Comparison of ENCODE assay signal across 17 cellular contexts in the genomic region with DNA sequence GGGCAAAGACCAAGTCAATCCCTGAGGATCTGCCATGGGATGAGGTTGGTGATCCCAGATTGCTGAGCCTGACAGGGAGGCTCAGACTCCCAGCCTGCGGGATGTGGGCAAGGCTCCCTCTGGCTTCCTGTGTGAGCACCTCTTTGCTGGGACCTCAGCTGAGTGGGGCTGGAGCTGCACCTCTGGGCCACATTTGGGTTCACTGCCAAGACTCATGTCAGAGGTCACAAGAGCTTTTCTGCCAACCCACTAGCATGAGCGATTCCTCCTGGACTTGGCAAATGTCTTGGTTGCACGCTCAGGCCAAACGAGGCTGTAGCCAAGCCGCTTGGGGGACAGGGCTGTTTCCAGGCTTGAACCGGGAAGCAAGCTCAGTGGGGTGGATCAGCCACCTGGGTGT.
DNase-seq lines count a peak whose midpoint lies in the region; ATAC-seq, FAIRE-seq and TF ChIP-seq lines count a peak whose summit lies in the region.
"Had no signal": no experiment of that assay in that cellular context is flagged by ENCODE, and none has a peak within 500 bp of the region (broad histone marks: within the 10 kb centered on the region; RNA-seq: fewer than 3 reads in every experiment).

No MANE protein-coding gene starts in this region.

- H3K4me3 ChIP-seq in osteoblast (ENCODE audit: insufficient read depth, low read length) = no peak overlapping the region
- H3K4me3 ChIP-seq: GM23338 had no signal

- H4K20me1 ChIP-seq in osteoblast (ENCODE audit: insufficient read depth, low read length) = no peaks in the 10 kb centered on the region

- H3K36me3 ChIP-seq in osteoblast (ENCODE audit: insufficient read depth, low read length) = no peaks in the 10 kb centered on the region

- ATAC-seq in GM19351 (IDR thresholded peaks at IDR 0.05; ENCODE audit: unreplicated experiment) (no peak), HG02885 (IDR thresholded peaks at IDR 0.05; ENCODE audit: poor library complexity, unreplicated experiment) (no peak), GM19452 (IDR thresholded peaks at IDR 0.05; ENCODE audit: unreplicated experiment) (no peak)
- ATAC-seq: GM23338, HCT116 had no signal

- no peak overlapping the region for H2AFZ ChIP-seq in osteoblast (ENCODE audit: low read length)
- H2AFZ ChIP-seq: GM23338 had no signal

- no peaks in the 10 kb centered on the region for H3K4me1 ChIP-seq in osteoblast (ENCODE audit: insufficient read depth, low read length)

- no peaks in the 10 kb centered on the region for H3K79me2 ChIP-seq in osteoblast (ENCODE audit: insufficient read depth, low read length)

- FAIRE-seq in HTR-8/SVneo (lab: Jason Lieb, UNC) = peak; percentile 13
- FAIRE-seq: G401.6, GM12892 had no signal

- peak overlapping the region; percentile 33 for H3K27ac ChIP-seq in osteoblast (ENCODE audit: low read depth, low read length)

- no peak for DNase-seq in HTR-8/SVneo (ENCODE audit: insufficient read length, low spot score)
- no peak for DNase-seq in osteoblast (ENCODE audit: insufficient read length, low spot score, missing footprints)
- DNase-seq: C1 segment of cervical spinal cord; Calu3; CD4-positive, alpha-beta memory T cell; COR-L47; DMS53; DMS79 treated with DMSO at 0.1 percent for 48 hours; H9 had no signal

- no peaks in the 10 kb centered on the region for H3K27me3 ChIP-seq in osteoblast (ENCODE audit: insufficient read depth, low read length)

- no peak for TF ChIP-seq CTCF in osteoblast (IDR thresholded peaks at IDR 0.05; ENCODE audit: extremely low read depth, low read depth, low read length)

- H3K4me2 ChIP-seq in osteoblast (ENCODE audit: insufficient read depth, low read length) = no peak overlapping the region
- H3K4me2 ChIP-seq: GM23338 had no signal

- H3K9me3 ChIP-seq in osteoblast (ENCODE audit: low read depth, low read length) = no peaks in the 10 kb centered on the region

TF ChIP-seq in PFSK-1, 5 proteins besides CTCF, POLR2A, EP300 and RAD21:
- TF ChIP-seq FOXP2 (optimal IDR thresholded peaks at IDR 0.05; ENCODE audit: borderline replicate concordance, extremely low read depth, extremely low read length, insufficient read depth) (no peak), POLR2AphosphoS5 (IDR thresholded peaks at IDR 0.05; ENCODE audit: low read depth, low read length) (peak; percentile 16; the same call in 1 of the 2 replicates)
